Comparison of ENCODE assay signal across 1 cellular context in the genomic region with DNA sequence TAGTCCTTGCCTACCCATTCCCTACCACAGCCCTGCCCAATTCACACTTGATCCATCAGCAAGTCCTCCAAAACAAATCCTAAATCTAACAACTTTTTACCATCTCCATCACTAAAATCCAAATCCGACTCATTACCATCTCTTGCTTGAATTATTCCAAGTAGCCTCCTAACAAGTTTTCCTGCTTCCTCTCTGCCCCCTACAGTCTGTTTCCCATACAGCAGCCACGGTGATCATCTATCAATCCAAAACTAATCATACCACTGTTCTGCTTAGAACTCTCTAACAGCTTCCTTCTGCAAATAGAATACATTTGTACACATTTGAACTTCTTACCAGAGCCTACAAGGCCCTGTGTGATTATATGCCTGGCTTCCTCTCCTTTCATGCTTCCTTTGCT.
TF ChIP-seq lines count a peak whose summit lies in the region.

No MANE protein-coding gene starts in this region.

TF ChIP-seq in H1, 55 proteins besides CTCF, POLR2A, EP300 and RAD21 (continued from another document):
- TF ChIP-seq ZNF274 (IDR thresholded peaks at IDR 0.05; ENCODE audit: borderline replicate concordance, extremely low read depth, low read length) = no peak
- no peak for TF ChIP-seq SRF (IDR thresholded peaks at IDR 0.05; ENCODE audit: low read depth, low read length)
- TF ChIP-seq CTBP2 (IDR thresholded peaks at IDR 0.05; ENCODE audit: borderline replicate concordance, insufficient read depth, insufficient read length, low read length) = no peak
- no peak for TF ChIP-seq HDAC2 (IDR thresholded peaks at IDR 0.05; ENCODE audit: borderline replicate concordance in 1 of 2, low read depth in 2 of 2, low read length in 2 of 2)
- TF ChIP-seq CHD2 (IDR thresholded peaks at IDR 0.05; ENCODE audit: low read length) = no peak
- TF ChIP-seq JUN (IDR thresholded peaks at IDR 0.05; ENCODE audit: low read depth, low read length) = no peak
